11 cellular contexts compared by ENCODE assay signal in the genomic region with DNA sequence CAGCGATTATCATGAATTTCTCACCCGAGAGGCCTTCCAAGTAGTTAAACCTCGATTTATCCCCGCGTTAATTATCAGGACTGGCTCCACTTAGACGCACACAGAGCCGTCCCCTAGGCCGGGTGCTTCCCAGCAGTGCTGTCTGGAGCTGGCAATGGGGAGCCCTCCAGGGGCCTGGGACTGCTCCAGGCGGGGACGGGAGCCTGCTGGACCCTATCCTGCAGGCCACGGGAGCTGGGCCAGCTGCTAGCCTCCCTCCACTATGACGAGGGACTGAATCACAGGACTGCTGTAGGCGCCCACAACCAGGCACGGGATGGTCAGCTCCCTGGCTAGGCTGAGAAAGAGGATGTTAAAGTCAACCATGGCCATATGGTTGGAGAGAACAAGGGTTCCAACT.
DNase-seq lines count a peak whose midpoint lies in the region; ATAC-seq, FAIRE-seq and TF ChIP-seq lines count a peak whose summit lies in the region.
"Had no signal": no experiment of that assay in that cellular context is flagged by ENCODE, and none has a peak within 500 bp of the region (broad histone marks: within the 10 kb centered on the region; RNA-seq: fewer than 3 reads in every experiment).

No MANE protein-coding gene starts in this region.

- H3K27ac ChIP-seq in gastrocnemius medialis = no peak overlapping the region

- H3K9me3 Mint-ChIP-seq in WTC11 (no peaks in the 10 kb centered on the region), glutamatergic neuron (ENCODE audit: unreplicated experiment) (peaks cover 2% of the 10 kb centered on the region), nephron progenitor cell (no peaks in the 10 kb centered on the region)
- H3K9me3 Mint-ChIP-seq: T-cell had no signal

- CTCF ChIA-PET in WTC11 (lab: Charles Lee) = interaction anchor here (1.7 kb wide), 1 partner anchor 16 kb away, joined by 7 read pairs; no protein-coding TSS in a partner anchor

- H3K27me3 Mint-ChIP-seq in WTC11 (ENCODE audit: low read depth) (no peaks in the 10 kb centered on the region), glutamatergic neuron (ENCODE audit: unreplicated experiment) (peaks cover 3% of the 10 kb centered on the region), nephron progenitor cell (ENCODE audit: low read depth, poor library complexity) (peaks cover 8% of the 10 kb centered on the region)
- H3K27me3 Mint-ChIP-seq: T-cell had no signal

- H3K36me3 Mint-ChIP-seq in WTC11 (no peaks in the 10 kb centered on the region), glutamatergic neuron (ENCODE audit: unreplicated experiment) (peaks cover 4% of the 10 kb centered on the region), nephron progenitor cell (ENCODE audit: low read depth) (no peaks in the 10 kb centered on the region)

- peak; percentile 93 for DNase-seq in D721Med (ENCODE audit: insufficient read length, low spot score)
- DNase-seq in WTC11 (ENCODE audit: low spot score) = no peak
- DNase-seq in glutamatergic neuron = peak; percentile 16
- DNase-seq in gastrocnemius medialis = no peak
- no peak for DNase-seq in nephron progenitor cell
- no peak for DNase-seq in NCI-H524 (lab: John Stamatoyannopoulos, UW)
- DNase-seq in glomerular visceral epithelial cell (ENCODE audit: extremely low spot score) = no peak
- DNase-seq: DMS 273 treated with DMSO at 0.1 percent for 48 hours, NCI-H82, T-cell had no signal

- TF ChIP-seq POLR2A in gastrocnemius medialis (IDR thresholded peaks at IDR 0.05) = no peak

- no peaks in the 10 kb centered on the region for H3K9me3 ChIP-seq in gastrocnemius medialis

- ATAC-seq in WTC11 (no peak), gastrocnemius medialis (peak; percentile 37 to 51), GM18873 (IDR thresholded peaks at IDR 0.05; ENCODE audit: low FRiP score, unreplicated experiment) (no peak)
- ATAC-seq: T-cell had no signal

- H3K4me1 ChIP-seq in gastrocnemius medialis = peaks cover 17 to 22% of the 10 kb centered on the region in 2 donors

- H3K4me3 ChIP-seq in gastrocnemius medialis = no peak overlapping the region

- in situ Hi-C loops in gastrocnemius medialis (cut with MboI; ENCODE audit: low sequenced_read_pairs in 4 of 4) = no loop called here

- no peak for FAIRE-seq in D721Med (lab: Jason Lieb, UNC)

- intact Hi-C loops in gastrocnemius medialis (cut with DNase I; ENCODE audit: low total_unique reads) = no loop called here

- no peak for TF ChIP-seq CTCF in D721Med (IDR thresholded peaks at IDR 0.05; ENCODE audit: insufficient read depth, missing control alignments)
- no peak for TF ChIP-seq CTCF in WTC11 (IDR thresholded peaks at IDR 0.05)
- TF ChIP-seq CTCF in glutamatergic neuron (IDR thresholded peaks at IDR 0.05; ENCODE audit: partially characterized antibody, unreplicated experiment) = no peak
- no peak for TF ChIP-seq CTCF in gastrocnemius medialis (IDR thresholded peaks at IDR 0.05 in 4 of 5, conservative IDR thresholded peaks at IDR 0.05 in 1 of 5)
- TF ChIP-seq CTCF in nephron progenitor cell (IDR thresholded peaks at IDR 0.05) = no peak

- H3K4me1 Mint-ChIP-seq in WTC11 (no peaks in the 10 kb centered on the region), glutamatergic neuron (ENCODE audit: low read depth, unreplicated experiment) (no peaks in the 10 kb centered on the region), nephron progenitor cell (peaks cover 32% of the 10 kb centered on the region)

- no peaks in the 10 kb centered on the region for H3K36me3 ChIP-seq in gastrocnemius medialis

- no peaks in the 10 kb centered on the region for H3K27me3 ChIP-seq in gastrocnemius medialis

- no peak overlapping the region for H3K4me3 Mint-ChIP-seq in WTC11
- H3K4me3 Mint-ChIP-seq in glutamatergic neuron (ENCODE audit: unreplicated experiment) = no peak overlapping the region
- no peak overlapping the region for H3K4me3 Mint-ChIP-seq in nephron progenitor cell

- peak overlapping the region; percentile 80 for H3K27ac Mint-ChIP-seq in WTC11
- H3K27ac Mint-ChIP-seq in glutamatergic neuron (ENCODE audit: unreplicated experiment) = no peak overlapping the region
- H3K27ac Mint-ChIP-seq in nephron progenitor cell = no peak overlapping the region
- H3K27ac Mint-ChIP-seq: T-cell had no signal

- POLR2A ChIA-PET in WTC11 (lab: Charles Lee) = no interaction called here

TF ChIP-seq in WTC11, 78 proteins besides CTCF, POLR2A, EP300 and RAD21:
- TF ChIP-seq ZNF219 (CRISPR knock-in tag; IDR thresholded peaks at IDR 0.05; ENCODE audit: borderline replicate concordance) = no peak
- TF ChIP-seq TCF7 (CRISPR knock-in tag; IDR thresholded peaks at IDR 0.05; ENCODE audit: low read depth) = no peak
- no peak for TF ChIP-seq RORB (CRISPR knock-in tag; IDR thresholded peaks at IDR 0.05)
- TF ChIP-seq RELA (CRISPR knock-in tag; IDR thresholded peaks at IDR 0.05; ENCODE audit: borderline replicate concordance) = no peak
- TF ChIP-seq ZSCAN18 (CRISPR knock-in tag; IDR thresholded peaks at IDR 0.05) = no peak
- TF ChIP-seq ZNF281 (CRISPR knock-in tag; IDR thresholded peaks at IDR 0.05) = no peak
- TF ChIP-seq NFYB (CRISPR knock-in tag; conservative IDR thresholded peaks at IDR 0.05; ENCODE audit: low read depth) = no peak
- TF ChIP-seq NFE2L1 (CRISPR knock-in tag; IDR thresholded peaks at IDR 0.05) = no peak
- TF ChIP-seq KAT7 (CRISPR knock-in tag; IDR thresholded peaks at IDR 0.05; ENCODE audit: borderline replicate concordance) = no peak
- TF ChIP-seq ZNF416 (CRISPR knock-in tag; IDR thresholded peaks at IDR 0.05) = no peak
- TF ChIP-seq, protein P1, sequence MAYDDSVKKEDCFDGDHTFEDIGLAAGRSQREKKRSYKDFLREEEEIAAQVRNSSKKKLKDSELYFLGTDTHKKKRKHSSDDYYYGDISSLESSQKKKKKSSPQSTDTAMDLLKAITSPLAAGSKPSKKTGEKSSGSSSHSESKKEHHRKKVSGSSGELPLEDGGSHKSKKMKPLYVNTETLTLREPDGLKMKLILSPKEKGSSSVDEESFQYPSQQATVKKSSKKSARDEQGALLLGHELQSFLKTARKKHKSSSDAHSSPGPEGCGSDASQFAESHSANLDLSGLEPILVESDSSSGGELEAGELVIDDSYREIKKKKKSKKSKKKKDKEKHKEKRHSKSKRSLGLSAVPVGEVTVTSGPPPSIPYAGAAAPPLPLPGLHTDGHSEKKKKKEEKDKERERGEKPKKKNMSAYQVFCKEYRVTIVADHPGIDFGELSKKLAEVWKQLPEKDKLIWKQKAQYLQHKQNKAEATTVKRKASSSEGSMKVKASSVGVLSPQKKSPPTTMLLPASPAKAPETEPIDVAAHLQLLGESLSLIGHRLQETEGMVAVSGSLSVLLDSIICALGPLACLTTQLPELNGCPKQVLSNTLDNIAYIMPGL (CRISPR knock-in tag; IDR thresholded peaks at IDR 0.05) = no peak
- no peak for TF ChIP-seq CREB1 (CRISPR knock-in tag; IDR thresholded peaks at IDR 0.05)
TF ChIP-seq in WTC11: peak in this region for 0.

Comparison
In these comparisons a context has a peak if more than half of its experiments do, and no peak if none do; other contexts are left out.
1. DNase-seq: peak in D721Med (single experiment) and glutamatergic neuron (single experiment); none in WTC11 (single experiment), gastrocnemius medialis (0 of 2), nephron progenitor cell (single experiment), NCI-H524 (0 of 2) and glomerular visceral epithelial cell (single experiment).
2. ATAC-seq: peak in gastrocnemius medialis (2 of 2); none in WTC11 (single experiment) and GM18873 (single experiment).